In the genomic region with DNA sequence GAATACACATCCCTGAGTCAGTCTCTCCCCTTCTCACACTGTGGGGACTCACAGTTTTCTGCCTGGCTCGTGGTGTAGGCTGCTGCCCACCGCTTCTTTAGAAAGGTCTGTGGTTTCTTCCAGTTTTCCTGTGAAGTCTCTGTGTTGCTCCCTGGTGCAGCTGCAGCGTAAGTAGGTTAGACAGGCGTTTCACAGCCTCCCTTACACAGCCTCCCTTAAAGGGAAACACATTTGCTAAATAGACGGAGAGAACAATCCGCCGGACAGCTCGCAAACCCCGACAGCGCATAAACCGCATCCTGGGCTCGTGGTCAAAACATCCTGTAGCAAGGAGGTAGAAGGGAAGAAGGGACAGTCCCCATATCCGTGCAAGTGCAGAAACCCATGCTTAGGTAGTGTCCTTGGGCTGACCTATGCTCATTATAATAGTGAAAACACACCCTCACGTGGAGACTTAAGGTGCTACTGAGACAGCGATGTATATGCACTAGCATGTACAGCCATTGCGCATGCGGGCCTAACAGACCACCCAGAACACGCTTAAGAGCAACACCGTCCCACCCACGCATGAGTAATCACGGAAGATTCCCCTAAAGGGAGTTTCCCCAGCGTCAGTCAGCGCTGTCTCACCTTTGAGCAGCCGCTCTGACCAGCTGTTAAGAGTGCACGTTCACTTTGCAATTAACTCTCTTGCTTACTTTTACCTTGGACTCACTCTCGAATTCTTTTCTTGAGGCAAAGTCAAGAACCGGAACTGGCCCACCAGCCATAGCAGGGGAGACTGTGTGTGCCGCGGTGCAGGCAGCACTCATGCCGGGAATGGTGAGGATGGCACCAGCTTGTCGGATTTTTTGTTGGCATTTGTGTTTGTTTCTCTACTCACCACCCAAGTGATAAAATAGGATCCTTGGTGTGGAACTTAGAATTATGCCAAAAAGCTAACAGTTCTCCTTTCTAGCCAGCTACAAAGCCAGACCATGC, we compare ENCODE assay signal across 9 cellular contexts. TPM values are rescaled to one million over a fixed set of nuclear protein-coding genes. Genes with fewer than 3 reads are reported as not detected.
DNase-seq lines count a peak whose midpoint lies in the region; ATAC-seq and TF ChIP-seq lines count a peak whose summit lies in the region.
"Had no signal": no experiment of that assay in that cellular context is flagged by ENCODE, and none has a peak within 500 bp of the region (broad histone marks: within the 10 kb centered on the region; RNA-seq: fewer than 3 reads in every experiment).

No MANE protein-coding gene starts in this region.

- ATAC-seq in GM21737 (IDR thresholded peaks at IDR 0.05; ENCODE audit: unreplicated experiment) = peak; percentile 93

- H4K20me1 ChIP-seq in hepatocyte (ENCODE audit: insufficient read depth, poor library complexity, severe bottlenecking) = no peaks in the 10 kb centered on the region

- no peaks in the 10 kb centered on the region for H3K9me2 ChIP-seq in hepatocyte (replicated peaks; ENCODE audit: insufficient read depth)

- H3K4me1 ChIP-seq in neutrophil (ENCODE audit: control insufficient read depth in 1 of 2, insufficient read depth in 1 of 2, low read depth in 1 of 2, low read length in 1 of 2) = peaks cover 20 to 25% of the 10 kb centered on the region in 2 experiments
- H3K4me1 ChIP-seq in hepatocyte (ENCODE audit: insufficient read depth) = no peaks in the 10 kb centered on the region

- H3K9me3 ChIP-seq in neutrophil = no peaks in the 10 kb centered on the region
- no peaks in the 10 kb centered on the region for H3K9me3 ChIP-seq in hepatocyte (ENCODE audit: low read depth)
- no peaks in the 10 kb centered on the region for H3K9me3 ChIP-seq in MG63
- H3K9me3 ChIP-seq: heart left ventricle had no signal

- whole genome bisulfite sequencing in hepatocyte (ENCODE audit: low lambda C conversion rate, missing lambda C conversion rate) = 79% methylated on average over 31 of the region's 31 CpGs

- no peak for TF ChIP-seq CTCF in neutrophil (IDR thresholded peaks at IDR 0.05)
- TF ChIP-seq CTCF in hepatocyte (IDR thresholded peaks at IDR 0.05; ENCODE audit: poor library complexity) = no peak

- H3K4me2 ChIP-seq in hepatocyte = no peak overlapping the region

- peak overlapping the region; percentile 0 to 4 for H3K4me3 ChIP-seq in neutrophil (ENCODE audit: low read depth in 1 of 2, low read length in 1 of 2)
- H3K4me3 ChIP-seq in hepatocyte = no peak overlapping the region
- H3K4me3 ChIP-seq in MG63 = no peak overlapping the region

- H3K27me3 ChIP-seq in neutrophil (peaks cover 23% of the 10 kb centered on the region), hepatocyte (no peaks in the 10 kb centered on the region), MG63 (peaks cover 34% of the 10 kb centered on the region)

- no peaks in the 10 kb centered on the region for H3K79me2 ChIP-seq in hepatocyte

- peak; percentile 73 for DNase-seq in GF-D8 (lab: John Stamatoyannopoulos, UW)
- peak; percentile 58 for DNase-seq in MV-4-11 (lab: John Stamatoyannopoulos, UW)
- peak; percentile 91 for DNase-seq in activated T-cell treated with anti-CD3 and anti-CD28 coated beads for 4 hours
- no peak for DNase-seq in DMS79 treated with DMSO at 0.1 percent for 48 hours (lab: John Stamatoyannopoulos, UW)
- DNase-seq in hepatocyte (ENCODE audit: low spot score) = no peak
- no peak for DNase-seq in MG63
- DNase-seq: heart left ventricle had no signal

- no peak overlapping the region for H2AFZ ChIP-seq in hepatocyte

- peak overlapping the region; percentile 10 for H3K27ac ChIP-seq in neutrophil
- H3K27ac ChIP-seq in hepatocyte = no peak overlapping the region

- H3K36me3 ChIP-seq in neutrophil (no peaks in the 10 kb centered on the region), hepatocyte (replicated peaks; ENCODE audit: insufficient read depth, low read depth) (no peaks in the 10 kb centered on the region), MG63 (no peaks in the 10 kb centered on the region)
- H3K36me3 ChIP-seq: heart left ventricle had no signal

RNA-seq across cellular contexts. Expression of gene SIGLEC8, which starts 16.6 kb away (rescaled TPM):
- 0.13 and 1.2 TPM in 2 replicates for total RNA-seq in hepatocyte
- 0.28 TPM in 1 of 2 replicates, not detected in the other for polyA plus RNA-seq in hepatocyte
- not detected in 2 replicates for total RNA-seq in MG63 (2014; rRNA removed; shearing (Covaris generic); ENCODE audit: low replicate concordance)
- polyA plus RNA-seq: heart left ventricle had no signal

RNA-seq across cellular contexts. Expression of gene SIGLEC10, which starts 24.3 kb away (rescaled TPM):
- 1.0 and 1.6 TPM in 2 replicates for total RNA-seq in hepatocyte
- polyA plus RNA-seq in hepatocyte = 0.84 TPM in 1 of 2 replicates, not detected in the other
- total RNA-seq in MG63 (2014; rRNA removed; shearing (Covaris generic); ENCODE audit: low replicate concordance) = not detected in 2 replicates

RNA-seq across cellular contexts. Expression of gene CEACAM18, which starts 36.6 kb away (rescaled TPM):
- total RNA-seq in hepatocyte = not detected in 2 replicates
- polyA plus RNA-seq in hepatocyte = 0.19 TPM in 1 of 2 replicates, not detected in the other
- not detected in 2 replicates for total RNA-seq in MG63 (2014; rRNA removed; shearing (Covaris generic); ENCODE audit: low replicate concordance)
- total RNA-seq: heart left ventricle had no signal
- polyA plus RNA-seq: heart left ventricle had no signal

RNA-seq across cellular contexts. Expression of gene C19orf84, which starts 51.3 kb away (rescaled TPM):
- total RNA-seq in hepatocyte = 0.37 TPM in 1 of 2 replicates, not detected in the other
- 0.16 TPM in 1 of 2 replicates, not detected in the other for polyA plus RNA-seq in hepatocyte
- not detected in 2 replicates for total RNA-seq in MG63 (2014; rRNA removed; shearing (Covaris generic); ENCODE audit: low replicate concordance)
- total RNA-seq: heart left ventricle had no signal
- polyA plus RNA-seq: heart left ventricle had no signal

RNA-seq across cellular contexts. Expression of gene LIM2, which starts 53.9 kb away (rescaled TPM):
- not detected in 2 replicates for total RNA-seq in hepatocyte
- polyA plus RNA-seq in hepatocyte = not detected in 2 replicates
- not detected in 2 replicates for total RNA-seq in MG63 (2014; rRNA removed; shearing (Covaris generic); ENCODE audit: low replicate concordance)
- total RNA-seq: heart left ventricle had no signal
- polyA plus RNA-seq: heart left ventricle had no signal

Comparison
In these comparisons a context has a peak if more than half of its experiments do, and no peak if none do; other contexts are left out.
1. DNase-seq: peak in GF-D8 (single experiment), MV-4-11 (single experiment) and activated T-cell treated with anti-CD3 and anti-CD28 coated beads for 4 hours (single experiment); none in DMS79 treated with DMSO at 0.1 percent for 48 hours (single experiment), hepatocyte (single experiment) and MG63 (single experiment).
2. H3K4me3 ChIP-seq: peak in neutrophil (2 of 2); none in hepatocyte (single experiment) and MG63 (single experiment).